Comparison of ENCODE assay signal across 15 cellular contexts in genomic region chr11:119904636-119905035, GRCh38.
DNase-seq lines count a peak whose midpoint lies in the region; ATAC-seq and TF ChIP-seq lines count a peak whose summit lies in the region.
"Had no signal": no experiment of that assay in that cellular context is flagged by ENCODE, and none has a peak within 500 bp of the region (broad histone marks: within the 10 kb centered on the region; RNA-seq: fewer than 3 reads in every experiment).

No MANE protein-coding gene starts in this region.

- no peak overlapping the region for H2BK120ac ChIP-seq in mesendoderm (ENCODE audit: low read depth, low read length)

- TF ChIP-seq CTCF in colonic mucosa (IDR thresholded peaks at IDR 0.05) (no peak), stomach (IDR thresholded peaks at IDR 0.05) (no peak)

- H3K18ac ChIP-seq in mesendoderm (ENCODE audit: low read length), result no peak overlapping the region

- intact Hi-C loops in colonic mucosa (cut with DNase I) (no loop called here), stomach (cut with DNase I; ENCODE audit: low total_unique reads) (no loop called here), left cardiac atrium (cut with DNase I) (no loop called here)

- H3K4me3 ChIP-seq in colonic mucosa (no peak overlapping the region), mucosa of rectum (ENCODE audit: low read length in 2 of 2) (peak overlapping the region in 1 of 2 donors; percentile 62), stomach (no peak overlapping the region), mesendoderm (ENCODE audit: low read length) (no peak overlapping the region)
- H3K4me3 ChIP-seq: A549 had no signal

- H3K36me3 ChIP-seq in colonic mucosa (no peaks in the 10 kb centered on the region), mucosa of rectum (ENCODE audit: control insufficient read depth in 2 of 2, insufficient read depth in 2 of 2, low read length in 2 of 2) (no peaks in the 10 kb centered on the region), stomach (no peaks in the 10 kb centered on the region), mesendoderm (ENCODE audit: control insufficient read depth, insufficient read depth, low read length) (no peaks in the 10 kb centered on the region)
- H3K36me3 ChIP-seq: BE2C had no signal

- H2AK5ac ChIP-seq in mesendoderm (ENCODE audit: low read length), result no peak overlapping the region

- no peak for ATAC-seq in left cardiac atrium
- ATAC-seq in GM18870 (IDR thresholded peaks at IDR 0.05; ENCODE audit: unreplicated experiment), result no peak
- no peak for ATAC-seq in GM21619 (IDR thresholded peaks at IDR 0.05; ENCODE audit: unreplicated experiment)
- ATAC-seq: A549 had no signal

- H2BK5ac ChIP-seq in mesendoderm (ENCODE audit: low read length), result no peak overlapping the region

- no peak overlapping the region for H3K4ac ChIP-seq in mesendoderm (ENCODE audit: low read depth, low read length)

- no peak for TF ChIP-seq EP300 in stomach (IDR thresholded peaks at IDR 0.05)

- H3K4me1 ChIP-seq in colonic mucosa, result peaks cover 11% of the 10 kb centered on the region
- H3K4me1 ChIP-seq in mucosa of rectum (ENCODE audit: control insufficient read depth in 2 of 2, insufficient read depth in 2 of 2, low read length in 2 of 2), result peaks cover 33 to 61% of the 10 kb centered on the region in 2 donors
- H3K4me1 ChIP-seq in stomach, result peaks cover 24 to 48% (median 40%) of the 10 kb centered on the region in 4 donors
- H3K4me1 ChIP-seq in mesendoderm (ENCODE audit: control insufficient read depth, low read depth, low read length), result peaks cover 16% of the 10 kb centered on the region
- H3K4me1 ChIP-seq: A549 had no signal

- H3K79me1 ChIP-seq in mesendoderm (ENCODE audit: low read length), result no peaks in the 10 kb centered on the region

- H3K79me2 ChIP-seq in mesendoderm (ENCODE audit: control insufficient read depth, insufficient read depth, low read length), result no peaks in the 10 kb centered on the region

- no peak overlapping the region for H3K56ac ChIP-seq in mesendoderm (ENCODE audit: low read length)

- H4K8ac ChIP-seq in mesendoderm (ENCODE audit: low read depth, low read length), result no peak overlapping the region

- H3K23ac ChIP-seq in mesendoderm (ENCODE audit: low read length), result no peak overlapping the region

- H4K5ac ChIP-seq in mesendoderm (ENCODE audit: low read length), result no peak overlapping the region

- WGBS in stomach, 5 donors, result 21 to 63% (median 35%) methylated on average over 1 of the region's 1 CpG
- WGBS in mesendoderm (ENCODE audit: extremely low coverage, insufficient coverage, low lambda C conversion rate), result no CpG with 5 or more reads among the region's 1 CpG

- H3K9ac ChIP-seq in colonic mucosa (ENCODE audit: low read depth in 2 of 2, low read length in 2 of 2) (no peak overlapping the region), mucosa of rectum (ENCODE audit: low read depth in 1 of 2, low read length in 2 of 2) (no peak overlapping the region), mesendoderm (ENCODE audit: low read length) (no peak overlapping the region)

- H3K4me2 ChIP-seq in mesendoderm (ENCODE audit: low read length), result no peak overlapping the region
- H3K4me2 ChIP-seq: A549 had no signal

- H3K9me3 ChIP-seq in colonic mucosa, result no peaks in the 10 kb centered on the region
- no peaks in the 10 kb centered on the region for H3K9me3 ChIP-seq in mucosa of rectum (ENCODE audit: control insufficient read depth in 2 of 2, low read length in 2 of 2)
- no peaks in the 10 kb centered on the region for H3K9me3 ChIP-seq in stomach
- H3K9me3 ChIP-seq: A549, BE2C had no signal

- DNase-seq in colonic mucosa (peak; percentile 75), stomach (peak; percentile 85), left cardiac atrium (no peak), mesendoderm (no peak)
- DNase-seq: BE2C; CD4-positive, alpha-beta memory T cell; DMS53; GOT3; H9; IMR-90 had no signal

- peak overlapping the region; percentile 23 for H3K27ac ChIP-seq in colonic mucosa
- peak overlapping the region; percentile 66 to 89 for H3K27ac ChIP-seq in mucosa of rectum (ENCODE audit: low read depth in 2 of 2, low read length in 2 of 2)
- peak overlapping the region; percentile 62 to 88 (median 81) for H3K27ac ChIP-seq in stomach
- H3K27ac ChIP-seq in mesendoderm (ENCODE audit: low read depth, low read length), result no peak overlapping the region
- H3K27ac ChIP-seq: A549, C4-2B had no signal

- no peak overlapping the region for H2BK15ac ChIP-seq in mesendoderm (replicated peaks; ENCODE audit: low read depth)

- no peak for TF ChIP-seq POLR2A in stomach (IDR thresholded peaks at IDR 0.05)

- H3K27me3 ChIP-seq in colonic mucosa, result no peaks in the 10 kb centered on the region
- H3K27me3 ChIP-seq in mucosa of rectum (ENCODE audit: control insufficient read depth in 2 of 2, insufficient read depth in 2 of 2, low read length in 2 of 2), result no peaks in the 10 kb centered on the region
- H3K27me3 ChIP-seq in stomach, result no peaks in the 10 kb centered on the region
- H3K27me3 ChIP-seq in mesendoderm (ENCODE audit: insufficient read depth, low read length, poor library complexity), result no peaks in the 10 kb centered on the region
- H3K27me3 ChIP-seq: BE2C had no signal

Comparison
In these comparisons a context has a peak if more than half of its experiments do, and no peak if none do; other contexts are left out.
1. DNase-seq: peak in colonic mucosa (single experiment) and stomach (single experiment); none in left cardiac atrium (single experiment) and mesendoderm (single experiment).